In genomic region chr14:77616133-77616453, GRCh38 we compare ENCODE assay signal across 8 cellular contexts. TPM values are rescaled to one million over a fixed set of nuclear protein-coding genes. Genes with fewer than 3 reads are reported as not detected.
A peak's percentile ranks its signal among the peaks of the same experiment; 100 is the strongest.
DNase-seq lines count a peak whose midpoint lies in the region; ATAC-seq and TF ChIP-seq lines count a peak whose summit lies in the region.

No MANE protein-coding gene starts in this region.

- 0 out of 2 replicates have a peak overlapping the region, but pooled peaks have one; percentile 24 for H2AFZ ChIP-seq in GM23338

- H3K36me3 Mint-ChIP-seq in GM23338 (ENCODE audit: low read depth) = no peaks in the 10 kb centered on the region; the same call in 2 of the 3 replicates

- ATAC-seq in GM23338 = peak; percentile 42

- H3K79me2 ChIP-seq in GM23338 (replicated peaks; ENCODE audit: insufficient read depth) = peaks cover 49% of the 10 kb centered on the region

- H3K27me3 Mint-ChIP-seq in GM23338 (ENCODE audit: insufficient read depth, low read depth, poor library complexity) = peaks cover 3% of the 10 kb centered on the region

- peaks cover 8 to 81% (median 17%) of the 10 kb centered on the region in 10 experiments for H3K4me1 ChIP-seq in BLaER1 treated with 17β-estradiol and CSF1 and Interleukin-3, amounts not matched to agents 10 nM and 100 nM
- H3K4me1 ChIP-seq in GM23338 (ENCODE audit: insufficient read depth) = peaks cover 36% of the 10 kb centered on the region

- H3K9me2 ChIP-seq in GM23338 (ENCODE audit: insufficient read depth) = no peaks in the 10 kb centered on the region

- H3K9me3 ChIP-seq in BLaER1 treated with 17β-estradiol and CSF1 and Interleukin-3, amounts not matched to agents 10 nM and 100 nM (replicated peaks in 1 of 11) = no peaks in the 10 kb centered on the region

- H3K27ac ChIP-seq in BLaER1 treated with 17β-estradiol and CSF1 and Interleukin-3, amounts not matched to agents 10 nM and 100 nM = peak overlapping the region; percentile 55 to 86 (median 76)
- H3K27ac ChIP-seq in GM23338 (ENCODE audit: low read depth) = peak overlapping the region; percentile 41; the same call in 1 of the 2 replicates

- peak overlapping the region; percentile 84 to 99 (median 93) for H3K4me3 ChIP-seq in BLaER1 treated with 17β-estradiol and CSF1 and Interleukin-3, amounts not matched to agents 10 nM and 100 nM
- peak overlapping the region; percentile 88 for H3K4me3 ChIP-seq in GM23338
- H3K4me3 ChIP-seq in fibroblast of the aortic adventitia (ENCODE audit: low read depth, low read length) = peak overlapping the region; percentile 88
- peak overlapping the region; percentile 87 for H3K4me3 ChIP-seq in retinal pigment epithelial cell (ENCODE audit: low read length)

- H3K4me2 ChIP-seq in BLaER1 treated with 17β-estradiol and CSF1 and Interleukin-3, amounts not matched to agents 10 nM and 100 nM = peak overlapping the region; percentile 70 to 93 (median 89)
- H3K4me2 ChIP-seq in GM23338 = peak overlapping the region; percentile 85

- peaks cover 0 to 7% (median 0%) of the 10 kb centered on the region in 11 experiments; a peak in 1 of 22 replicates for H3K36me3 ChIP-seq in BLaER1 treated with 17β-estradiol and CSF1 and Interleukin-3, amounts not matched to agents 10 nM and 100 nM
- H3K36me3 ChIP-seq in GM23338 (ENCODE audit: insufficient read depth) = no peaks in the 10 kb centered on the region

- peak overlapping the region; percentile 88; the same call in 1 of the 2 replicates for H3K27ac Mint-ChIP-seq in GM23338

- H3K4me3 Mint-ChIP-seq in GM23338 = peak overlapping the region; percentile 86

- H3K27me3 ChIP-seq in BLaER1 treated with 17β-estradiol and CSF1 and Interleukin-3, amounts not matched to agents 10 nM and 100 nM = no peaks in the 10 kb centered on the region
- H3K27me3 ChIP-seq in GM23338 (ENCODE audit: insufficient read depth) = no peaks in the 10 kb centered on the region

- H3K9ac ChIP-seq in BLaER1 treated with 17β-estradiol and CSF1 and Interleukin-3, amounts not matched to agents 10 nM and 100 nM = peak overlapping the region; percentile 79 to 93 (median 88)

- H4K20me1 ChIP-seq in BLaER1 treated with 17β-estradiol and CSF1 and Interleukin-3, amounts not matched to agents 10 nM and 100 nM = peaks cover 0 to 43% (median 29%) of the 10 kb centered on the region in 11 experiments; a peak in 14 of 22 replicates
- H4K20me1 ChIP-seq in GM23338 (replicated peaks; ENCODE audit: insufficient read depth) = peaks cover 7% of the 10 kb centered on the region; the same call in 1 of the 2 replicates

- H3K4me1 Mint-ChIP-seq in GM23338 = peaks cover 44% of the 10 kb centered on the region

- no peaks in the 10 kb centered on the region for H3F3A ChIP-seq in GM23338 (replicated peaks; ENCODE audit: low read depth)

- no peaks in the 10 kb centered on the region for H3K9me3 Mint-ChIP-seq in GM23338

- DNase-seq in GM23338 (ENCODE audit: low spot score) = no peak
- DNase-seq in SW480 (ENCODE audit: low spot score) = peak; percentile 27
- no peak for DNase-seq in fibroblast of the aortic adventitia (ENCODE audit: low read depth)
- DNase-seq in retinal pigment epithelial cell (ENCODE audit: low read depth) = no peak
- no peak for DNase-seq in NOMO-1 (lab: John Stamatoyannopoulos, UW; ENCODE audit: unreplicated experiment in 2 of 2)
- DNase-seq in ecto neural progenitor cell (ENCODE audit: low spot score) = no peak
- DNase-seq in HPDE6-E6E7 (ENCODE audit: extremely low spot score) = no peak

- no peak for TF ChIP-seq CTCF in GM23338 (conservative IDR thresholded peaks at IDR 0.05; ENCODE audit: low read depth in 2 of 2)
- TF ChIP-seq CTCF in fibroblast of the aortic adventitia (IDR thresholded peaks at IDR 0.05; ENCODE audit: insufficient read depth, low read length) = no peak
- no peak for TF ChIP-seq CTCF in retinal pigment epithelial cell (conservative IDR thresholded peaks at IDR 0.05; ENCODE audit: low read depth, low read length)

TF ChIP-seq in GM23338, 12 proteins besides CTCF, POLR2A, EP300 and RAD21 (continues in another document):
- no peak for TF ChIP-seq REST (IDR thresholded peaks at IDR 0.05; ENCODE audit: unreplicated experiment)
- no peak for TF ChIP-seq POLR2AphosphoS5 (IDR thresholded peaks at IDR 0.05; ENCODE audit: low read depth)
- TF ChIP-seq, protein P1, sequence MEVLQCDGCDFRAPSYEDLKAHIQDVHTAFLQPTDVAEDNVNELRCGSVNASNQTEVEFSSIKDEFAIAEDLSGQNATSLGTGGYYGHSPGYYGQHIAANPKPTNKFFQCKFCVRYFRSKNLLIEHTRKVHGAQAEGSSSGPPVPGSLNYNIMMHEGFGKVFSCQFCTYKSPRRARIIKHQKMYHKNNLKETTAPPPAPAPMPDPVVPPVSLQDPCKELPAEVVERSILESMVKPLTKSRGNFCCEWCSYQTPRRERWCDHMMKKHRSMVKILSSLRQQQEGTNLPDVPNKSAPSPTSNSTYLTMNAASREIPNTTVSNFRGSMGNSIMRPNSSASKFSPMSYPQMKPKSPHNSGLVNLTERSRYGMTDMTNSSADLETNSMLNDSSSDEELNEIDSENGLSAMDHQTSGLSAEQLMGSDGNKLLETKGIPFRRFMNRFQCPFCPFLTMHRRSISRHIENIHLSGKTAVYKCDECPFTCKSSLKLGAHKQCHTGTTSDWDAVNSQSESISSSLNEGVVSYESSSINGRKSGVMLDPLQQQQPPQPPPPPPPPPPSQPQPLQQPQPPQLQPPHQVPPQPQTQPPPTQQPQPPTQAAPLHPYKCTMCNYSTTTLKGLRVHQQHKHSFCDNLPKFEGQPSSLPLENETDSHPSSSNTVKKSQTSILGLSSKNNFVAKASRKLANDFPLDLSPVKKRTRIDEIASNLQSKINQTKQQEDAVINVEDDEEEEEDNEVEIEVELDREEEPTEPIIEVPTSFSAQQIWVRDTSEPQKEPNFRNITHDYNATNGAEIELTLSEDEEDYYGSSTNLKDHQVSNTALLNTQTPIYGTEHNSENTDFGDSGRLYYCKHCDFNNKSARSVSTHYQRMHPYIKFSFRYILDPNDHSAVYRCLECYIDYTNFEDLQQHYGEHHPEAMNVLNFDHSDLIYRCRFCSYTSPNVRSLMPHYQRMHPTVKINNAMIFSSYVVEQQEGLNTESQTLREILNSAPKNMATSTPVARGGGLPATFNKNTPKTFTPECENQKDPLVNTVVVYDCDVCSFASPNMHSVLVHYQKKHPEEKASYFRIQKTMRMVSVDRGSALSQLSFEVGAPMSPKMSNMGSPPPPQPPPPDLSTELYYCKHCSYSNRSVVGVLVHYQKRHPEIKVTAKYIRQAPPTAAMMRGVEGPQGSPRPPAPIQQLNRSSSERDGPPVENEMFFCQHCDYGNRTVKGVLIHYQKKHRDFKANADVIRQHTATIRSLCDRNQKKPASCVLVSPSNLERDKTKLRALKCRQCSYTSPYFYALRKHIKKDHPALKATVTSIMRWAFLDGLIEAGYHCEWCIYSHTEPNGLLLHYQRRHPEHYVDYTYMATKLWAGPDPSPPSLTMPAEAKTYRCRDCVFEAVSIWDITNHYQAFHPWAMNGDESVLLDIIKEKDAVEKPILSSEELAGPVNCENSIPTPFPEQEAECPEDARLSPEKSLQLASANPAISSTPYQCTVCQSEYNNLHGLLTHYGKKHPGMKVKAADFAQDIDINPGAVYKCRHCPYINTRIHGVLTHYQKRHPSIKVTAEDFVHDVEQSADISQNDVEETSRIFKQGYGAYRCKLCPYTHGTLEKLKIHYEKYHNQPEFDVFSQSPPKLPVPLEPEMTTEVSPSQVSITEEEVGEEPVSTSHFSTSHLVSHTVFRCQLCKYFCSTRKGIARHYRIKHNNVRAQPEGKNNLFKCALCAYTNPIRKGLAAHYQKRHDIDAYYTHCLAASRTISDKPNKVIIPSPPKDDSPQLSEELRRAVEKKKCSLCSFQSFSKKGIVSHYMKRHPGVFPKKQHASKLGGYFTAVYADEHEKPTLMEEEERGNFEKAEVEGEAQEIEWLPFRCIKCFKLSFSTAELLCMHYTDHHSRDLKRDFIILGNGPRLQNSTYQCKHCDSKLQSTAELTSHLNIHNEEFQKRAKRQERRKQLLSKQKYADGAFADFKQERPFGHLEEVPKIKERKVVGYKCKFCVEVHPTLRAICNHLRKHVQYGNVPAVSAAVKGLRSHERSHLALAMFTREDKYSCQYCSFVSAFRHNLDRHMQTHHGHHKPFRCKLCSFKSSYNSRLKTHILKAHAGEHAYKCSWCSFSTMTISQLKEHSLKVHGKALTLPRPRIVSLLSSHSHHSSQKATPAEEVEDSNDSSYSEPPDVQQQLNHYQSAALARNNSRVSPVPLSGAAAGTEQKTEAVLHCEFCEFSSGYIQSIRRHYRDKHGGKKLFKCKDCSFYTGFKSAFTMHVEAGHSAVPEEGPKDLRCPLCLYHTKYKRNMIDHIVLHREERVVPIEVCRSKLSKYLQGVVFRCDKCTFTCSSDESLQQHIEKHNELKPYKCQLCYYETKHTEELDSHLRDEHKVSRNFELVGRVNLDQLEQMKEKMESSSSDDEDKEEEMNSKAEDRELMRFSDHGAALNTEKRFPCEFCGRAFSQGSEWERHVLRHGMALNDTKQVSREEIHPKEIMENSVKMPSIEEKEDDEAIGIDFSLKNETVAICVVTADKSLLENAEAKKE (CRISPR knock-in tag; IDR thresholded peaks at IDR 0.05) = no peak
- TF ChIP-seq EZH2 (IDR thresholded peaks at IDR 0.05; ENCODE audit: low read depth, unreplicated experiment) = no peak

RNA-seq across cellular contexts. Expression of gene SPTLC2, which starts 0.3 kb away (rescaled TPM):
- 35.8 and 38.9 TPM in 2 replicates for total RNA-seq in GM23338 (2014; rRNA removed; shearing (Covaris generic))
- polyA plus RNA-seq in GM23338 (2016; fragmentation: Nextera tagmentation; extraction: Ambion mirVana) = 18.0 and 22.3 TPM in 2 replicates
- total RNA-seq in fibroblast of the aortic adventitia (ENCODE audit: low replicate concordance) = 36.7 and 60.0 TPM in 2 replicates
